In the genomic region with DNA sequence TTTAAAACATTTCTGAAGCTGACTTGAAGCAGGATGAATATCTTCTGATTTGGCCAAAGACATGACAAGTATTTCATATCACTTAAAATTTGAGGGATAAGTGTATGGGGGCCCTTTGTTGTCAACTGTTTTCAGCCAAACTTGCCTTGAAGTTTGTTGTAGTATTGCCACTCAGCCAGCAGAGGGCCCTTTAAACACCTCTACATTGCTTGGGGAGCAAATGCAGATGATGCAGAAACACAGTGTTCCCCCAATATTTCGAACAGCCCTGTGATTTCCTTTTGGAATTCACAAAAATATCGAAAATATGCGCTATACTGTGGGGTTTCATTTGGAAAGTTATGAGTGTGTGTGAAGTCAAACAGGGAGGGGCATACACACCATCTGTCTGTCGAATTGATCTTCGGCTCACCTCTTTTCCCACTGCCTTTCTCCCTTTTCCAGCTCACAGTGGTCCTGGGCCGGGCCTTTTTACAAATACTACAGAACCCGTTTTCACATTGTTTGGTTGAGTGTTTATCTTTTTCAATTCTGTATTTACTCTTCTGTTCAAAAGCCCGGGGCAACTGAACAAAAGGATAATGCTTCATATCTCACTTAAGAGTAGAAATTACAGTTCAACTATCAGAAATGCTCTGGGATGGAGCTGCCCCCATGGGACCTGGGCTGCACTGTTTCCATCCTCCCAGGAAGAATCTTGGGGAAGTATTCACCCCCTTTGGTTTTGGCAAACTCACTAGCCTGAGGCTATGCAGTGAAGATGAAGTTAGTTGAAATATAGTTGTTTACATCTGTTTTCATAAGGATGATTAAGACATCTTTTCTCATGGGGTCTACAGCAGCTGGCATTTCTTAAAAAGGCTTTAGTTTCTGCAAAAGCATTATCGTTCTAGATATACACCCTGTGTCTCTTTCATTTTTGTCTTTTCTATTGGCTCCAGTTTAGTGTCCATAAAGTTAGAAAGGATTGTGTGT, we compare ENCODE assay signal across 8 cellular contexts.
DNase-seq lines count a peak whose midpoint lies in the region; ATAC-seq and TF ChIP-seq lines count a peak whose summit lies in the region.

No MANE protein-coding gene starts in this region.

- DNase-seq in BJ (ENCODE audit: low read depth) (no peak), NCI-H1092 (lab: John Stamatoyannopoulos, UW) (peak; percentile 11), myocyte (ENCODE audit: low read depth) (peak; percentile 59)
- DNase-seq in activated CD4-positive, alpha-beta T cell treated with anti-CD3 and anti-CD28 coated beads, Interleukin-2, amount 10 ng/mL, durations not matched to agents 7 days and 5 days: peak; percentile 69
- peak; percentile 50 to 56 (median 54) for DNase-seq in effector memory CD8-positive, alpha-beta T cell
- DNase-seq in stimulated activated naive CD8-positive, alpha-beta T cell treated with anti-CD3 and anti-CD28 coated beads, Interleukin-15, amount 100 ng/mL, for 72 hours: peak; percentile 34 to 36

- no peaks in the 10 kb centered on the region for H3K36me3 Mint-ChIP-seq in activated CD4-positive, alpha-beta T cell treated with anti-CD3 and anti-CD28 coated beads, Interleukin-2, amount 10 ng/mL, durations not matched to agents 7 days and 5 days (ENCODE audit: low read depth)
- H3K36me3 Mint-ChIP-seq in effector memory CD8-positive, alpha-beta T cell (ENCODE audit: insufficient read depth): peaks cover 3% of the 10 kb centered on the region
- H3K36me3 Mint-ChIP-seq in stimulated activated memory B cell treated with anti-CD40 and anti-IgM and Interleukin-4, amounts not matched to agents 10 μg/mL and 1 μg/mL and 100 μg/mL, for 72 hours: no peaks in the 10 kb centered on the region

- H3K4me3 ChIP-seq in BJ (ENCODE audit: low read depth, low read length): no peak overlapping the region

- POLR2A ChIA-PET in BJ (lab: Charles Lee): no interaction called here
- POLR2A ChIA-PET in activated CD4-positive, alpha-beta T cell treated with anti-CD3 and anti-CD28 coated beads, Interleukin-2, amount 10 ng/mL, durations not matched to agents 7 days and 5 days (lab: Charles Lee): no interaction called here

- H3K27me3 ChIP-seq in BJ (ENCODE audit: control insufficient read depth, insufficient read depth, low read length): no peaks in the 10 kb centered on the region

- peaks cover 6% of the 10 kb centered on the region for H3K4me1 Mint-ChIP-seq in activated CD4-positive, alpha-beta T cell treated with anti-CD3 and anti-CD28 coated beads, Interleukin-2, amount 10 ng/mL, durations not matched to agents 7 days and 5 days
- peaks cover 2 to 8% of the 10 kb centered on the region in 2 donors for H3K4me1 Mint-ChIP-seq in effector memory CD8-positive, alpha-beta T cell (ENCODE audit: low read depth in 2 of 2)
- peaks cover 11% of the 10 kb centered on the region for H3K4me1 Mint-ChIP-seq in stimulated activated naive CD8-positive, alpha-beta T cell treated with anti-CD3 and anti-CD28 coated beads, Interleukin-15, amount 100 ng/mL, for 72 hours
- no peaks in the 10 kb centered on the region for H3K4me1 Mint-ChIP-seq in stimulated activated memory B cell treated with anti-CD40 and anti-IgM and Interleukin-4, amounts not matched to agents 10 μg/mL and 1 μg/mL and 100 μg/mL, for 72 hours

- H3K9me3 Mint-ChIP-seq in activated CD4-positive, alpha-beta T cell treated with anti-CD3 and anti-CD28 coated beads, Interleukin-2, amount 10 ng/mL, durations not matched to agents 7 days and 5 days: no peaks in the 10 kb centered on the region
- H3K9me3 Mint-ChIP-seq in effector memory CD8-positive, alpha-beta T cell: no peaks in the 10 kb centered on the region
- no peaks in the 10 kb centered on the region for H3K9me3 Mint-ChIP-seq in stimulated activated naive CD8-positive, alpha-beta T cell treated with anti-CD3 and anti-CD28 coated beads, Interleukin-15, amount 100 ng/mL, for 72 hours
- no peaks in the 10 kb centered on the region for H3K9me3 Mint-ChIP-seq in stimulated activated memory B cell treated with anti-CD40 and anti-IgM and Interleukin-4, amounts not matched to agents 10 μg/mL and 1 μg/mL and 100 μg/mL, for 72 hours

- no peaks in the 10 kb centered on the region for H3K27me3 Mint-ChIP-seq in activated CD4-positive, alpha-beta T cell treated with anti-CD3 and anti-CD28 coated beads, Interleukin-2, amount 10 ng/mL, durations not matched to agents 7 days and 5 days
- no peaks in the 10 kb centered on the region for H3K27me3 Mint-ChIP-seq in effector memory CD8-positive, alpha-beta T cell
- no peaks in the 10 kb centered on the region for H3K27me3 Mint-ChIP-seq in stimulated activated naive CD8-positive, alpha-beta T cell treated with anti-CD3 and anti-CD28 coated beads, Interleukin-15, amount 100 ng/mL, for 72 hours
- peaks cover under 1% of the 10 kb centered on the region for H3K27me3 Mint-ChIP-seq in stimulated activated memory B cell treated with anti-CD40 and anti-IgM and Interleukin-4, amounts not matched to agents 10 μg/mL and 1 μg/mL and 100 μg/mL, for 72 hours

- CTCF ChIA-PET in BJ (lab: Yijun Ruan, JAX): interaction anchor here (0.6 to 4.2 kb wide), 38 partner anchors 10 to 465 kb away, joined by 3 to 25 read pairs (median 4); a partner anchor contains a TSS
- CTCF ChIA-PET in activated CD4-positive, alpha-beta T cell treated with anti-CD3 and anti-CD28 coated beads, Interleukin-2, amount 10 ng/mL, durations not matched to agents 7 days and 5 days (lab: Charles Lee): interaction anchor here (0.6 to 3.4 kb wide), 6 partner anchors 9 to 354 kb away, joined by 3 to 10 read pairs (median 4); no protein-coding TSS in a partner anchor

- H3K27ac Mint-ChIP-seq in activated CD4-positive, alpha-beta T cell treated with anti-CD3 and anti-CD28 coated beads, Interleukin-2, amount 10 ng/mL, durations not matched to agents 7 days and 5 days: no peak overlapping the region
- no peak overlapping the region for H3K27ac Mint-ChIP-seq in effector memory CD8-positive, alpha-beta T cell
- H3K27ac Mint-ChIP-seq in stimulated activated naive CD8-positive, alpha-beta T cell treated with anti-CD3 and anti-CD28 coated beads, Interleukin-15, amount 100 ng/mL, for 72 hours: no peak overlapping the region
- H3K27ac Mint-ChIP-seq in stimulated activated memory B cell treated with anti-CD40 and anti-IgM and Interleukin-4, amounts not matched to agents 10 μg/mL and 1 μg/mL and 100 μg/mL, for 72 hours: no peak overlapping the region

- no peaks in the 10 kb centered on the region for H3K36me3 ChIP-seq in BJ (ENCODE audit: control insufficient read depth, insufficient read depth, low read length)

- ATAC-seq in GM19351 (IDR thresholded peaks at IDR 0.05; ENCODE audit: unreplicated experiment): peak; percentile 76
- peak; percentile 68 for ATAC-seq in effector memory CD8-positive, alpha-beta T cell (replicated peaks)
- no peak for ATAC-seq in stimulated activated naive CD8-positive, alpha-beta T cell treated with anti-CD3 and anti-CD28 coated beads, Interleukin-15, amount 100 ng/mL, for 72 hours
- ATAC-seq in stimulated activated memory B cell treated with anti-CD40 and anti-IgM and Interleukin-4, amounts not matched to agents 10 μg/mL and 1 μg/mL and 100 μg/mL, for 72 hours: no peak

- peak; percentile 90 for TF ChIP-seq CTCF in BJ (IDR thresholded peaks at IDR 0.05; ENCODE audit: insufficient read depth, low read depth, low read length)

- H3K4me3 Mint-ChIP-seq in activated CD4-positive, alpha-beta T cell treated with anti-CD3 and anti-CD28 coated beads, Interleukin-2, amount 10 ng/mL, durations not matched to agents 7 days and 5 days: no peak overlapping the region
- H3K4me3 Mint-ChIP-seq in effector memory CD8-positive, alpha-beta T cell: no peak overlapping the region
- no peak overlapping the region for H3K4me3 Mint-ChIP-seq in stimulated activated naive CD8-positive, alpha-beta T cell treated with anti-CD3 and anti-CD28 coated beads, Interleukin-15, amount 100 ng/mL, for 72 hours
- H3K4me3 Mint-ChIP-seq in stimulated activated memory B cell treated with anti-CD40 and anti-IgM and Interleukin-4, amounts not matched to agents 10 μg/mL and 1 μg/mL and 100 μg/mL, for 72 hours: no peak overlapping the region

Comparison
In these comparisons a context has a peak if more than half of its experiments do, and no peak if none do; other contexts are left out.
1. ATAC-seq: peak in GM19351 (single experiment) and effector memory CD8-positive, alpha-beta T cell (single experiment); none in stimulated activated naive CD8-positive, alpha-beta T cell treated with anti-CD3 and anti-CD28 coated beads, Interleukin-15, amount 100 ng/mL, for 72 hours (single experiment) and stimulated activated memory B cell treated with anti-CD40 and anti-IgM and Interleukin-4, amounts not matched to agents 10 μg/mL and 1 μg/mL and 100 μg/mL, for 72 hours (single experiment).